ENCODE assay signal across 9 cellular contexts in genomic region chr2:135299656-135300244, GRCh38.
DNase-seq lines count a peak whose midpoint lies in the region; ATAC-seq lines count a peak whose summit lies in the region.
"Had no signal": no experiment of that assay in that cellular context is flagged by ENCODE, and none has a peak within 500 bp of the region (broad histone marks: within the 10 kb centered on the region; RNA-seq: fewer than 3 reads in every experiment).

No MANE protein-coding gene starts in this region.

- peak; percentile 35 for DNase-seq in SIG-M5 (lab: John Stamatoyannopoulos, UW)
- DNase-seq in lung microvascular endothelial cell (ENCODE audit: low read depth in 2 of 2) = peak; percentile 17 to 80
- no peak for DNase-seq in dedifferentiated amniotic fluid mesenchymal stem cell (ENCODE audit: extremely low spot score)
- no peak for DNase-seq in NCI-H187 treated with DMSO at 0.1 percent for 48 hours (lab: John Stamatoyannopoulos, UW)
- no peak for DNase-seq in naive thymus-derived CD8-positive, alpha-beta T cell
- DNase-seq: MM.1S had no signal

- no peaks in the 10 kb centered on the region for H3K27me3 Mint-ChIP-seq in naive thymus-derived CD8-positive, alpha-beta T cell

- H3K9me3 Mint-ChIP-seq in naive thymus-derived CD8-positive, alpha-beta T cell = peaks cover 0 to 46% (median 28%) of the 10 kb centered on the region in 9 donors

- H3K4me1 Mint-ChIP-seq in naive thymus-derived CD8-positive, alpha-beta T cell = no peaks in the 10 kb centered on the region

- POLR2A ChIA-PET in naive thymus-derived CD8-positive, alpha-beta T cell (lab: Charles Lee) = no interaction called here

- H3K36me3 Mint-ChIP-seq in naive thymus-derived CD8-positive, alpha-beta T cell = peaks cover 16 to 59% (median 44%) of the 10 kb centered on the region in 3 donors

- peak; percentile 96 for ATAC-seq in GM18858 (IDR thresholded peaks at IDR 0.05; ENCODE audit: unreplicated experiment)
- peak; percentile 69 for ATAC-seq in HG03060 (IDR thresholded peaks at IDR 0.05; ENCODE audit: low read depth, unreplicated experiment)
- ATAC-seq in naive thymus-derived CD8-positive, alpha-beta T cell = no peak
- ATAC-seq in HG02763 (IDR thresholded peaks at IDR 0.05; ENCODE audit: unreplicated experiment) = no peak

- H3K4me3 Mint-ChIP-seq in naive thymus-derived CD8-positive, alpha-beta T cell = no peak overlapping the region

- H3K27ac Mint-ChIP-seq in naive thymus-derived CD8-positive, alpha-beta T cell = no peak overlapping the region

Comparison
In these comparisons a context has a peak if more than half of its experiments do, and no peak if none do; other contexts are left out.
1. ATAC-seq: peak in GM18858 (single experiment) and HG03060 (single experiment); none in naive thymus-derived CD8-positive, alpha-beta T cell (0 of 2) and HG02763 (single experiment).
2. DNase-seq: peak in SIG-M5 (single experiment) and lung microvascular endothelial cell (2 of 2); none in dedifferentiated amniotic fluid mesenchymal stem cell (single experiment), NCI-H187 treated with DMSO at 0.1 percent for 48 hours (single experiment) and naive thymus-derived CD8-positive, alpha-beta T cell (0 of 10).